In the genomic region with DNA sequence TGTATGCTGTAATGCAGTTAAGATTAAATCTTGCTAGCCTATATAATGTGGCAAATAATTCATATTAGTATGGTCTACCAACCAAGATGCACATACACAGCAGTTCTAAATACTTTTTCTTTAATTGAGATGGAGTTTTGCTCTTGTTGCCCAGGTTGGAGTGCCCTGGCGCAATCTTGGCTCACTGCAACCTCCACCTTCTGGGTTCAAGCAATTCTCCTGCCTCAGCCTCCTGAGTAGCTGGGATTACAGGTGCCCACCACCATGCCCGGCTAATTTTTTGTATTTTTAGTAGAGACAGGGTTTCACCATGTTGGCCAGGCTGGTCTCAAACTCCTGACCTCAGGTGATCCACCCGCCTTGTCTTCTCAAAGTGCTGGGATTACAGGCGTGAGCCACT, we compare ENCODE assay signal across 6 cellular contexts. TPM values are rescaled to one million over a fixed set of nuclear protein-coding genes. Genes with fewer than 3 reads are reported as not detected.
"Had no signal": no experiment of that assay in that cellular context is flagged by ENCODE, and none has a peak within 500 bp of the region (broad histone marks: within the 10 kb centered on the region; RNA-seq: fewer than 3 reads in every experiment).

No MANE protein-coding gene starts in this region.

RNA-seq across cellular contexts. Expression of gene CCDC89, which starts 31.7 kb away (rescaled TPM):
- total RNA-seq: neural crest cell, osteocyte, progenitor cell of endocrine pancreas, pulmonary artery endothelial cell, smooth muscle cell had no signal
- polyA plus RNA-seq: neural cell, smooth muscle cell had no signal
